In the genomic region with DNA sequence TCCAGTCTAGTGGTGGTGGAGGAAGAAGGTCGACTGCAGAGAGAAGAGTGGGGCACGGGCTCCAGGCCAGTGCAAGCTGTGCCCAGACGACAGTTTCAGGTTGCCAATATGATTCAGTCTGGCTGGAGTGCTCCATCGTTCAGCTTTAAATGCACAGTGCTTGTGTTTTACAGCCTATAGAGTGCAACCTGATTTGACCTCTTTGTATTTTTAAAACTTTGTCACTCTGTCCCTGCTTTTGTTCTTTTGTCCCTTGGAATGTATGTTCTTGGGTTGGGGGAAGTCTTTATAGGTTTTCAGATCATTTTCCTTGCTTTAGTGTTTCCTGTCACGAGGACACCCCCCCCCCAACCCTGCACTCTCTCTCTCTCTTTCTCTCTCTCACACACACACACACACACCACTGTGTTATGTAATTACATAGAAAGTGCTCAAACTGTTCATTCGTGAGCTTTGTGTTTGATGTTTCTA, we compare ENCODE assay signal across 13 cellular contexts.
DNase-seq lines count a peak whose midpoint lies in the region; ATAC-seq lines count a peak whose summit lies in the region.
"Had no signal": no experiment of that assay in that cellular context is flagged by ENCODE, and none has a peak within 500 bp of the region (broad histone marks: within the 10 kb centered on the region; RNA-seq: fewer than 3 reads in every experiment).

No MANE protein-coding gene starts in this region.

- H3K4me3 Mint-ChIP-seq in activated T-cell treated with anti-CD3 and anti-CD28 coated beads, Interleukin-2, amount 50 U/mL, for 24 hours: no peak overlapping the region
- H3K4me3 Mint-ChIP-seq in activated naive CD8-positive, alpha-beta T cell treated with anti-CD3 and anti-CD28 coated beads, Interleukin-2, amount 10 ng/mL, durations not matched to agents 7 days and 5 days: peak overlapping the region; percentile 4
- no peak overlapping the region for H3K4me3 Mint-ChIP-seq in stimulated activated memory B cell treated with anti-CD40 and anti-IgM and Interleukin-4, amounts not matched to agents 10 μg/mL and 1 μg/mL and 100 μg/mL, for 72 hours

- no peaks in the 10 kb centered on the region for H3K27me3 Mint-ChIP-seq in activated T-cell treated with anti-CD3 and anti-CD28 coated beads, Interleukin-2, amount 50 U/mL, for 24 hours
- no peaks in the 10 kb centered on the region for H3K27me3 Mint-ChIP-seq in activated naive CD8-positive, alpha-beta T cell treated with anti-CD3 and anti-CD28 coated beads, Interleukin-2, amount 10 ng/mL, durations not matched to agents 7 days and 5 days
- H3K27me3 Mint-ChIP-seq in stimulated activated memory B cell treated with anti-CD40 and anti-IgM and Interleukin-4, amounts not matched to agents 10 μg/mL and 1 μg/mL and 100 μg/mL, for 72 hours: no peaks in the 10 kb centered on the region

- POLR2A ChIA-PET in activated naive CD8-positive, alpha-beta T cell treated with anti-CD3 and anti-CD28 coated beads, Interleukin-2, amount 10 ng/mL, durations not matched to agents 7 days and 5 days (lab: Charles Lee): interaction anchor here (1.1 kb wide), 1 partner anchor 98 kb away, joined by 3 read pairs; no protein-coding TSS in a partner anchor

- peaks cover 7% of the 10 kb centered on the region for H3K9me3 Mint-ChIP-seq in activated T-cell treated with anti-CD3 and anti-CD28 coated beads, Interleukin-2, amount 50 U/mL, for 24 hours
- peaks cover 7% of the 10 kb centered on the region for H3K9me3 Mint-ChIP-seq in activated naive CD8-positive, alpha-beta T cell treated with anti-CD3 and anti-CD28 coated beads, Interleukin-2, amount 10 ng/mL, durations not matched to agents 7 days and 5 days
- peaks cover 9% of the 10 kb centered on the region for H3K9me3 Mint-ChIP-seq in stimulated activated memory B cell treated with anti-CD40 and anti-IgM and Interleukin-4, amounts not matched to agents 10 μg/mL and 1 μg/mL and 100 μg/mL, for 72 hours

- no peak for DNase-seq in activated T-cell treated with anti-CD3 and anti-CD28 coated beads, Interleukin-2, amount 50 U/mL, for 24 hours
- DNase-seq in activated T-cell treated with anti-CD3 and anti-CD28 coated beads, Interleukin-2, amount 50 U/mL, for 1 hour: no peak
- DNase-seq in NCI-H146 (lab: John Stamatoyannopoulos, UW) (peak; percentile 57), pons (ENCODE audit: low spot score) (no peak)
- DNase-seq in activated naive CD8-positive, alpha-beta T cell treated with anti-CD3 and anti-CD28 coated beads, Interleukin-2, amount 10 ng/mL, durations not matched to agents 7 days and 5 days: no peak
- DNase-seq: midbrain, NCI-H446 treated with DMSO at 0.1 percent for 48 hours, Peyer's patch, posterior cingulate gyrus, tibial artery had no signal

- H3K27ac Mint-ChIP-seq in activated T-cell treated with anti-CD3 and anti-CD28 coated beads, Interleukin-2, amount 50 U/mL, for 24 hours: peak overlapping the region; percentile 45
- peak overlapping the region; percentile 42 for H3K27ac Mint-ChIP-seq in activated naive CD8-positive, alpha-beta T cell treated with anti-CD3 and anti-CD28 coated beads, Interleukin-2, amount 10 ng/mL, durations not matched to agents 7 days and 5 days
- peak overlapping the region; percentile 2 for H3K27ac Mint-ChIP-seq in stimulated activated memory B cell treated with anti-CD40 and anti-IgM and Interleukin-4, amounts not matched to agents 10 μg/mL and 1 μg/mL and 100 μg/mL, for 72 hours

- H3K36me3 Mint-ChIP-seq in activated T-cell treated with anti-CD3 and anti-CD28 coated beads, Interleukin-2, amount 50 U/mL, for 24 hours (ENCODE audit: low read depth): peaks cover 3% of the 10 kb centered on the region
- H3K36me3 Mint-ChIP-seq in activated naive CD8-positive, alpha-beta T cell treated with anti-CD3 and anti-CD28 coated beads, Interleukin-2, amount 10 ng/mL, durations not matched to agents 7 days and 5 days: peaks cover 4% of the 10 kb centered on the region
- H3K36me3 Mint-ChIP-seq in stimulated activated memory B cell treated with anti-CD40 and anti-IgM and Interleukin-4, amounts not matched to agents 10 μg/mL and 1 μg/mL and 100 μg/mL, for 72 hours: peaks cover 16% of the 10 kb centered on the region

- ATAC-seq in activated naive CD8-positive, alpha-beta T cell treated with anti-CD3 and anti-CD28 coated beads, Interleukin-2, amount 10 ng/mL, durations not matched to agents 7 days and 5 days (ENCODE audit: low read depth): peak; percentile 54
- no peak for ATAC-seq in stimulated activated memory B cell treated with anti-CD40 and anti-IgM and Interleukin-4, amounts not matched to agents 10 μg/mL and 1 μg/mL and 100 μg/mL, for 72 hours
- no peak for ATAC-seq in GM21390 (IDR thresholded peaks at IDR 0.05; ENCODE audit: unreplicated experiment)
- ATAC-seq in HG03571 (IDR thresholded peaks at IDR 0.05; ENCODE audit: unreplicated experiment): no peak

- H3K4me1 Mint-ChIP-seq in activated T-cell treated with anti-CD3 and anti-CD28 coated beads, Interleukin-2, amount 50 U/mL, for 24 hours (ENCODE audit: low read depth): peaks cover 27% of the 10 kb centered on the region
- peaks cover 13% of the 10 kb centered on the region for H3K4me1 Mint-ChIP-seq in activated naive CD8-positive, alpha-beta T cell treated with anti-CD3 and anti-CD28 coated beads, Interleukin-2, amount 10 ng/mL, durations not matched to agents 7 days and 5 days
- peaks cover 43% of the 10 kb centered on the region for H3K4me1 Mint-ChIP-seq in stimulated activated memory B cell treated with anti-CD40 and anti-IgM and Interleukin-4, amounts not matched to agents 10 μg/mL and 1 μg/mL and 100 μg/mL, for 72 hours
